Comparison of ENCODE assay signal across 8 cellular contexts in the genomic region with DNA sequence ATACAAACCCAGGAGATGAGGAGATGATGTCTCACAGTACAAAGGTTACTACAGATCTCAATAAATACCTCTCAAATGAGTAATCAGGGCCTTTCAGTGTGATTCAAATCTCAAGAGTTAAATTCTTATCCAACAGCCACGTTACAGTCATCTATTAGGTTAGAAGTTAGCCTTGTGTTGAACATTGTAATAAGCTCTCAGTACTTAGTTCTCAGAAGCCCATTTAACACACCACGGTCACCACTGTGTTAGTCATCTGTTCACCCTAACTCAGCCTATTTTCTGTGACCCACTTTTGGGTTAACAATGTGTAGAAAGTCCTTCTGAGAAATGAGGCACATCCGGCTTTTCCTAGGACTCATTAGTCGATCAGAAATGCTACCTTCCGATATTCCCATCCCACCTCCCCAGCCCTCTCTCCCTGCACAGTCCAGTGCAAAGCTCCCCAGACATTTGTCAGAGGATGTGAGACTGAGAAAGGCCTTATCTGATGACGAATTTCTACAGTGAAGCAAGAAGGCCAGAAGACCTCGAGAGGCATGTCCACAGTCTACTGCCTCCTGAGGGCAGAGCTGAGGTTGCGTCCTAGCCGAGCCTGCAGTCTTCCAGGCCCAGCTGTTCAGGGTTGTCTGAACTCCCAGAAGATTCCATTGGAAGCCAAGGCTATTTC.
DNase-seq lines count a peak whose midpoint lies in the region; TF ChIP-seq lines count a peak whose summit lies in the region.

No MANE protein-coding gene starts in this region.

- H3K9me3 ChIP-seq in MM.1S (replicated peaks; ENCODE audit: insufficient read depth, low read length) (no peaks in the 10 kb centered on the region), esophagus squamous epithelium (no peaks in the 10 kb centered on the region)

- H3K4me3 ChIP-seq in H7 (ENCODE audit: insufficient read depth, low read depth, low read length), result no peak overlapping the region
- H3K4me3 ChIP-seq in MM.1S (ENCODE audit: low read length), result no peak overlapping the region
- no peak overlapping the region for H3K4me3 ChIP-seq in esophagus squamous epithelium

- peak; percentile 13; the same call in 1 of the 2 replicates for TF ChIP-seq CTCF in MM.1S (IDR thresholded peaks at IDR 0.05; ENCODE audit: low read length)
- peak in 1 of 6 experiments; percentile 39 for TF ChIP-seq CTCF in esophagus squamous epithelium (IDR thresholded peaks at IDR 0.05)

- DNase-seq in activated T-cell treated with anti-CD3 and anti-CD28 coated beads for 48 hours (ENCODE audit: low read depth), result peak; percentile 18
- no peak for DNase-seq in activated T-cell treated with anti-CD3 and anti-CD28 coated beads, Interleukin-2, amount 50 U/mL, for 1 hour
- DNase-seq in H7, result peak; percentile 51
- DNase-seq in MM.1S, result no peak
- DNase-seq in cerebellar cortex (ENCODE audit: low spot score), result peak; percentile 33
- DNase-seq in non-pigmented ciliary epithelial cell (ENCODE audit: low read depth), result peak; percentile 84
- no peak for DNase-seq in esophagus squamous epithelium (lab: John Stamatoyannopoulos, UW)
- DNase-seq in NOMO-1 (lab: John Stamatoyannopoulos, UW; ENCODE audit: unreplicated experiment in 2 of 2), result no peak

- H3F3A ChIP-seq in MM.1S (ENCODE audit: insufficient read depth, low read length), result no peaks in the 10 kb centered on the region

- no peaks in the 10 kb centered on the region for H3K9me2 ChIP-seq in MM.1S (replicated peaks; ENCODE audit: insufficient read depth, low read length)

- H3K79me2 ChIP-seq in MM.1S (ENCODE audit: low read length), result peaks cover 3% of the 10 kb centered on the region; the same call in 1 of the 2 replicates

- H3K36me3 ChIP-seq in H7 (replicated peaks; ENCODE audit: control insufficient read depth, insufficient read depth, low read length) (peaks cover 4% of the 10 kb centered on the region), MM.1S (replicated peaks; ENCODE audit: insufficient read depth, low read length) (no peaks in the 10 kb centered on the region), esophagus squamous epithelium (peaks cover 0 to 16% (median 0%) of the 10 kb centered on the region in 3 donors)

- intact Hi-C loops in esophagus squamous epithelium (cut with DNase I), result no loop called here

- no peak overlapping the region for H3K9ac ChIP-seq in MM.1S (ENCODE audit: low read length)

- H3K4me1 ChIP-seq in MM.1S (ENCODE audit: low read length) (no peaks in the 10 kb centered on the region), esophagus squamous epithelium (peaks cover 7 to 36% (median 12%) of the 10 kb centered on the region in 3 donors)

- WGBS in esophagus squamous epithelium, 2 donors, result 53 to 64% methylated on average over 8 to 9 of the region's 9 CpGs

- H2AFZ ChIP-seq in MM.1S (ENCODE audit: low read length), result no peak overlapping the region

- no peaks in the 10 kb centered on the region for H4K20me1 ChIP-seq in MM.1S (ENCODE audit: insufficient read depth, low read length)

- H3K27me3 ChIP-seq in H7 (ENCODE audit: control insufficient read depth, insufficient read depth, low read length), result no peaks in the 10 kb centered on the region
- no peaks in the 10 kb centered on the region for H3K27me3 ChIP-seq in MM.1S (replicated peaks; ENCODE audit: insufficient read depth, low read length)
- H3K27me3 ChIP-seq in esophagus squamous epithelium, result no peaks in the 10 kb centered on the region

- H3K27ac ChIP-seq in MM.1S (ENCODE audit: low read length) (no peak overlapping the region), esophagus squamous epithelium (peak overlapping the region in 2 of 4 donors; percentile 19 to 25)

- H3K4me2 ChIP-seq in MM.1S (ENCODE audit: low read depth, low read length), result no peak overlapping the region

- no peak for TF ChIP-seq POLR2A in esophagus squamous epithelium (IDR thresholded peaks at IDR 0.05)

Comparison
In these comparisons a context has a peak if more than half of its experiments do, and no peak if none do; other contexts are left out.
1. DNase-seq: peak in activated T-cell treated with anti-CD3 and anti-CD28 coated beads for 48 hours (single experiment), H7 (single experiment), cerebellar cortex (single experiment) and non-pigmented ciliary epithelial cell (single experiment); none in activated T-cell treated with anti-CD3 and anti-CD28 coated beads, Interleukin-2, amount 50 U/mL, for 1 hour (single experiment), MM.1S (single experiment), esophagus squamous epithelium (single experiment) and NOMO-1 (0 of 2).